1 cellular context compared by ENCODE assay signal in genomic region chr9:1875251-1875851, GRCh38.
TF ChIP-seq lines count a peak whose summit lies in the region.

No MANE protein-coding gene starts in this region.

TF ChIP-seq in GM12878, 131 proteins besides CTCF, POLR2A, EP300 and RAD21:
- TF ChIP-seq ZNF687 (IDR thresholded peaks at IDR 0.05) (peak; percentile 73; the same call in 1 of the 2 replicates), YY1 (IDR thresholded peaks at IDR 0.05; ENCODE audit: low read depth, low read length) (peak; percentile 35; the same call in 1 of the 2 replicates), EED (IDR thresholded peaks at IDR 0.05; ENCODE audit: low read depth) (no peak), POLR2AphosphoS5 (IDR thresholded peaks at IDR 0.05; ENCODE audit: low read length) (peak; percentile 28; the same call in 1 of the 2 replicates), POU2F2 (IDR thresholded peaks at IDR 0.05; ENCODE audit: borderline replicate concordance, low read depth, low read length) (0 out of 3 replicates have a peak, but pooled peaks have one; percentile 32), RB1 (IDR thresholded peaks at IDR 0.05; ENCODE audit: borderline replicate concordance) (0 out of 2 replicates have a peak, but pooled peaks have one; percentile 23), ZSCAN29 (IDR thresholded peaks at IDR 0.05) (no peak; the same call in 1 of the 2 replicates)
- TF ChIP-seq, protein P1, sequence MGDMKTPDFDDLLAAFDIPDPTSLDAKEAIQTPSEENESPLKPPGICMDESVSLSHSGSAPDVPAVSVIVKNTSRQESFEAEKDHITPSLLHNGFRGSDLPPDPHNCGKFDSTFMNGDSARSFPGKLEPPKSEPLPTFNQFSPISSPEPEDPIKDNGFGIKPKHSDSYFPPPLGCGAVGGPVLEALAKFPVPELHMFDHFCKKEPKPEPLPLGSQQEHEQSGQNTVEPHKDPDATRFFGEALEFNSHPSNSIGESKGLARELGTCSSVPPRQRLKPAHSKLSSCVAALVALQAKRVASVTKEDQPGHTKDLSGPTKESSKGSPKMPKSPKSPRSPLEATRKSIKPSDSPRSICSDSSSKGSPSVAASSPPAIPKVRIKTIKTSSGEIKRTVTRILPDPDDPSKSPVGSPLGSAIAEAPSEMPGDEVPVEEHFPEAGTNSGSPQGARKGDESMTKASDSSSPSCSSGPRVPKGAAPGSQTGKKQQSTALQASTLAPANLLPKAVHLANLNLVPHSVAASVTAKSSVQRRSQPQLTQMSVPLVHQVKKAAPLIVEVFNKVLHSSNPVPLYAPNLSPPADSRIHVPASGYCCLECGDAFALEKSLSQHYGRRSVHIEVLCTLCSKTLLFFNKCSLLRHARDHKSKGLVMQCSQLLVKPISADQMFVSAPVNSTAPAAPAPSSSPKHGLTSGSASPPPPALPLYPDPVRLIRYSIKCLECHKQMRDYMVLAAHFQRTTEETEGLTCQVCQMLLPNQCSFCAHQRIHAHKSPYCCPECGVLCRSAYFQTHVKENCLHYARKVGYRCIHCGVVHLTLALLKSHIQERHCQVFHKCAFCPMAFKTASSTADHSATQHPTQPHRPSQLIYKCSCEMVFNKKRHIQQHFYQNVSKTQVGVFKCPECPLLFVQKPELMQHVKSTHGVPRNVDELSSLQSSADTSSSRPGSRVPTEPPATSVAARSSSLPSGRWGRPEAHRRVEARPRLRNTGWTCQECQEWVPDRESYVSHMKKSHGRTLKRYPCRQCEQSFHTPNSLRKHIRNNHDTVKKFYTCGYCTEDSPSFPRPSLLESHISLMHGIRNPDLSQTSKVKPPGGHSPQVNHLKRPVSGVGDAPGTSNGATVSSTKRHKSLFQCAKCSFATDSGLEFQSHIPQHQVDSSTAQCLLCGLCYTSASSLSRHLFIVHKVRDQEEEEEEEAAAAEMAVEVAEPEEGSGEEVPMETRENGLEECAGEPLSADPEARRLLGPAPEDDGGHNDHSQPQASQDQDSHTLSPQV (IDR thresholded peaks at IDR 0.05) = 0 out of 2 replicates have a peak, but pooled peaks have one; percentile 26
